In the genomic region with DNA sequence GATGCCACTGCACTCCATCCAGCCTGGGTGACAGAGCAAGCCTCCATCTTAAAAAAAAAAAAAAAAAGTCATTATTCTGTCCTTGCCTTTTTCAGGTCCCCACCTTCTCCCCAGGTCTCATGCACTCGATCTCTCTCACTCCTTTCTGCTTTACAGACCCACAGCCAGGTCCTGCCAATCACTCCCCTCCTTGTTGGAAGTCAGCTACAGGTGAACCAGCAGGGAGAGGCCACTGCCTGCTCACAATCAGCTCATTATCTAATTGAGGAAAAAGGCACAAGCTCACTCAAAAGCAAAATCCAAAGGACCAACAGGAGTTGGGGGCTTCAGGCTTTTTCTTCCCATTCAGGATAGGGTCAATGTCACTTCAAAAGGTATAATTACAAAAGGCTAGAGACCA, we compare ENCODE assay signal across 8 cellular contexts. TPM values are rescaled to one million over a fixed set of nuclear protein-coding genes. Genes with fewer than 3 reads are reported as not detected.
DNase-seq lines count a peak whose midpoint lies in the region; ATAC-seq and TF ChIP-seq lines count a peak whose summit lies in the region.

No MANE protein-coding gene starts in this region.

- no peaks in the 10 kb centered on the region for H4K20me1 ChIP-seq in H9 (ENCODE audit: control insufficient read depth, insufficient read depth, insufficient read length)

- no peak overlapping the region for H4K8ac ChIP-seq in H9 (replicated peaks; ENCODE audit: insufficient read length, low read depth, low read length)

- H3K9me3 Mint-ChIP-seq in H9, result no peaks in the 10 kb centered on the region; a peak in 1 of 5 replicates
- H3K9me3 Mint-ChIP-seq in WTC11, result no peaks in the 10 kb centered on the region

- no peak overlapping the region for H2BK15ac ChIP-seq in H9 (ENCODE audit: low read depth, low read length)

- POLR2A ChIA-PET in WTC11 (lab: Charles Lee), result interaction anchor here (0.7 kb wide), 1 partner anchor 28 kb away, joined by 8 read pairs; no protein-coding TSS in a partner anchor

- no peak for TF ChIP-seq POLR2A in GM18505 (IDR thresholded peaks at IDR 0.05; ENCODE audit: borderline replicate concordance, extremely low read depth, insufficient read depth, insufficient read length)

- H3K4me1 Mint-ChIP-seq in H9 (peaks cover 44 to 48% of the 10 kb centered on the region in 2 experiments), WTC11 (peaks cover 61% of the 10 kb centered on the region)

- H3T11ph ChIP-seq in H9 (ENCODE audit: low read length), result no peak overlapping the region

- no peak overlapping the region for H3K27ac ChIP-seq in H9 (ENCODE audit: insufficient read length, low read depth, low read length)
- no peak overlapping the region for H3K27ac ChIP-seq in skeletal muscle tissue (ENCODE audit: low read depth, low read length)

- WGBS in H9 (ENCODE audit: extremely low coverage, insufficient read length, low lambda C conversion rate), result no CpG with 5 or more reads among the region's 1 CpG

- H4K5ac ChIP-seq in H9 (ENCODE audit: insufficient read length, low read depth, low read length), result no peak overlapping the region

- peaks cover 10% of the 10 kb centered on the region for H3K79me1 ChIP-seq in H9 (ENCODE audit: insufficient read depth, low read depth, low read length, poor library complexity, severe bottlenecking)

- H4K91ac ChIP-seq in H9 (ENCODE audit: insufficient read length, low read depth, low read length), result no peak overlapping the region

- no peak overlapping the region for H2AK5ac ChIP-seq in H9 (ENCODE audit: insufficient read length, low read length)

- no peak overlapping the region for H3K56ac ChIP-seq in H9 (ENCODE audit: insufficient read length, low read depth, low read length)

- no peak overlapping the region for H3K4ac ChIP-seq in H9 (ENCODE audit: low read depth, low read length)

- H2BK5ac ChIP-seq in H9 (ENCODE audit: insufficient read length, low read length), result no peak overlapping the region

- DNase-seq in H9 (no peak), WTC11 (ENCODE audit: low spot score) (no peak), fibroblast of villous mesenchyme (ENCODE audit: low read depth) (no peak), SW480 (ENCODE audit: low spot score) (no peak), cerebellum (ENCODE audit: low spot score) (no peak), amniotic stem cell (lab: John Stamatoyannopoulos, UW) (no peak)

- H3K4me1 ChIP-seq in H9 (ENCODE audit: insufficient read depth, low read length), result peaks cover 14% of the 10 kb centered on the region
- H3K4me1 ChIP-seq in skeletal muscle tissue (ENCODE audit: control insufficient read depth in 3 of 3, insufficient read depth in 3 of 3, low read length in 3 of 3), result peaks cover 20 to 27% (median 21%) of the 10 kb centered on the region in 3 donors

- TF ChIP-seq CTCF in H9 (conservative IDR thresholded peaks at IDR 0.05) (no peak), WTC11 (IDR thresholded peaks at IDR 0.05) (no peak), fibroblast of villous mesenchyme (IDR thresholded peaks at IDR 0.05; ENCODE audit: insufficient read depth, low read depth, low read length) (no peak)

- H2BK12ac ChIP-seq in H9 (ENCODE audit: insufficient read length, low read depth, low read length), result no peak overlapping the region

- H3K23ac ChIP-seq in H9 (ENCODE audit: insufficient read length, low read depth, low read length), result no peak overlapping the region

- ATAC-seq in WTC11 (no peak), GM18505 (IDR thresholded peaks at IDR 0.05; ENCODE audit: unreplicated experiment) (no peak)

- H3K9ac ChIP-seq in H9 (ENCODE audit: extremely low read depth, insufficient read length, low read length), result no peak overlapping the region
- peak overlapping the region in 1 of 3 donors; percentile 59 for H3K9ac ChIP-seq in skeletal muscle tissue (ENCODE audit: low read depth in 1 of 3, low read length in 3 of 3)

- no peaks in the 10 kb centered on the region for H3K9me3 ChIP-seq in H9 (ENCODE audit: control insufficient read depth, low read depth, low read length)
- H3K9me3 ChIP-seq in skeletal muscle tissue (ENCODE audit: control insufficient read depth in 3 of 3, low read length in 3 of 3), result no peaks in the 10 kb centered on the region

- no peak overlapping the region for H3K14ac ChIP-seq in H9 (ENCODE audit: insufficient read depth, low read length)

- H3K36me3 ChIP-seq in skeletal muscle tissue (ENCODE audit: control insufficient read depth in 3 of 3, insufficient read depth in 3 of 3, low read length in 3 of 3), result no peaks in the 10 kb centered on the region

- peak overlapping the region in 1 of 3 experiments; percentile 56; a peak in 1 of 7 replicates for H3K27ac Mint-ChIP-seq in H9
- peak overlapping the region; percentile 32; the same call in 1 of the 2 replicates for H3K27ac Mint-ChIP-seq in WTC11

- H3K27me3 ChIP-seq in H9 (ENCODE audit: insufficient read depth, low read length), result no peaks in the 10 kb centered on the region
- no peaks in the 10 kb centered on the region for H3K27me3 ChIP-seq in skeletal muscle tissue (ENCODE audit: control insufficient read depth in 3 of 3, insufficient read depth in 3 of 3, low read length in 3 of 3)

- CTCF ChIA-PET in WTC11 (lab: Charles Lee), result no interaction called here

- peak overlapping the region; percentile 95 for H3K4me3 ChIP-seq in fibroblast of villous mesenchyme (ENCODE audit: low read depth, low read length)
- peak overlapping the region; percentile 18 to 94 (median 71) for H3K4me3 ChIP-seq in skeletal muscle tissue (ENCODE audit: low read length in 3 of 3)

- peaks cover 2% of the 10 kb centered on the region for H3K23me2 ChIP-seq in H9 (ENCODE audit: insufficient read length, low read depth, low read length, poor library complexity, severe bottlenecking)

- H2BK120ac ChIP-seq in H9 (ENCODE audit: low read depth, low read length, poor library complexity, severe bottlenecking), result no peak overlapping the region

- H2AFZ ChIP-seq in H9 (ENCODE audit: low read length), result no peak overlapping the region

- peaks cover 25% of the 10 kb centered on the region; the same call in 1 of the 2 replicates for H3K79me2 ChIP-seq in H9 (ENCODE audit: insufficient read depth, low read length)

- H2BK20ac ChIP-seq in H9 (ENCODE audit: low read depth, low read length, poor library complexity, severe bottlenecking), result no peak overlapping the region

- H3K18ac ChIP-seq in H9 (ENCODE audit: insufficient read length, low read depth, low read length), result no peak overlapping the region

- H3K4me3 Mint-ChIP-seq in H9 (peak overlapping the region; percentile 97 to 99), WTC11 (peak overlapping the region; percentile 90)

- H3K36me3 Mint-ChIP-seq in H9 (ENCODE audit: insufficient read depth in 1 of 3, low read depth in 3 of 3), result peaks cover 11 to 16% (median 13%) of the 10 kb centered on the region in 3 experiments
- H3K36me3 Mint-ChIP-seq in WTC11, result peaks cover 13% of the 10 kb centered on the region

- H3K27me3 Mint-ChIP-seq in H9 (ENCODE audit: low read depth) (peaks cover 2% of the 10 kb centered on the region; the same call in 1 of the 2 replicates), WTC11 (ENCODE audit: low read depth) (peaks cover 3% of the 10 kb centered on the region; the same call in 1 of the 2 replicates)

- peak overlapping the region; percentile 60 for H3K4me2 ChIP-seq in H9 (ENCODE audit: insufficient read depth, insufficient read length, low read length)

TF ChIP-seq in WTC11, 78 proteins besides CTCF, POLR2A, EP300 and RAD21 (continues in another document):
- TF ChIP-seq MYBL2 (CRISPR knock-in tag; IDR thresholded peaks at IDR 0.05) (no peak), TP53 (CRISPR knock-in tag; IDR thresholded peaks at IDR 0.05) (no peak), NFE2L1 (CRISPR knock-in tag; IDR thresholded peaks at IDR 0.05) (no peak), NFATC4 (CRISPR knock-in tag; IDR thresholded peaks at IDR 0.05) (no peak), PRRX2 (CRISPR knock-in tag; IDR thresholded peaks at IDR 0.05) (no peak)
- TF ChIP-seq, protein P1, sequence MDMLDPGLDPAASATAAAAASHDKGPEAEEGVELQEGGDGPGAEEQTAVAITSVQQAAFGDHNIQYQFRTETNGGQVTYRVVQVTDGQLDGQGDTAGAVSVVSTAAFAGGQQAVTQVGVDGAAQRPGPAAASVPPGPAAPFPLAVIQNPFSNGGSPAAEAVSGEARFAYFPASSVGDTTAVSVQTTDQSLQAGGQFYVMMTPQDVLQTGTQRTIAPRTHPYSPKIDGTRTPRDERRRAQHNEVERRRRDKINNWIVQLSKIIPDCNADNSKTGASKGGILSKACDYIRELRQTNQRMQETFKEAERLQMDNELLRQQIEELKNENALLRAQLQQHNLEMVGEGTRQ (CRISPR knock-in tag; IDR thresholded peaks at IDR 0.05), result no peak
- TF ChIP-seq, protein P2, sequence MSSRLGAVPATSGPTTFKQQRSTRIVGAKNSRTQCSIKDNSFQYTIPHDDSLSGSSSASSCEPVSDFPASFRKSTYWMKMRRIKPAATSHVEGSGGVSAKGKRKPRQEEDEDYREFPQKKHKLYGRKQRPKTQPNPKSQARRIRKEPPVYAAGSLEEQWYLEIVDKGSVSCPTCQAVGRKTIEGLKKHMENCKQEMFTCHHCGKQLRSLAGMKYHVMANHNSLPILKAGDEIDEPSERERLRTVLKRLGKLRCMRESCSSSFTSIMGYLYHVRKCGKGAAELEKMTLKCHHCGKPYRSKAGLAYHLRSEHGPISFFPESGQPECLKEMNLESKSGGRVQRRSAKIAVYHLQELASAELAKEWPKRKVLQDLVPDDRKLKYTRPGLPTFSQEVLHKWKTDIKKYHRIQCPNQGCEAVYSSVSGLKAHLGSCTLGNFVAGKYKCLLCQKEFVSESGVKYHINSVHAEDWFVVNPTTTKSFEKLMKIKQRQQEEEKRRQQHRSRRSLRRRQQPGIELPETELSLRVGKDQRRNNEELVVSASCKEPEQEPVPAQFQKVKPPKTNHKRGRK (CRISPR knock-in tag; IDR thresholded peaks at IDR 0.05; ENCODE audit: borderline replicate concordance), result no peak
- TF ChIP-seq, protein P3, sequence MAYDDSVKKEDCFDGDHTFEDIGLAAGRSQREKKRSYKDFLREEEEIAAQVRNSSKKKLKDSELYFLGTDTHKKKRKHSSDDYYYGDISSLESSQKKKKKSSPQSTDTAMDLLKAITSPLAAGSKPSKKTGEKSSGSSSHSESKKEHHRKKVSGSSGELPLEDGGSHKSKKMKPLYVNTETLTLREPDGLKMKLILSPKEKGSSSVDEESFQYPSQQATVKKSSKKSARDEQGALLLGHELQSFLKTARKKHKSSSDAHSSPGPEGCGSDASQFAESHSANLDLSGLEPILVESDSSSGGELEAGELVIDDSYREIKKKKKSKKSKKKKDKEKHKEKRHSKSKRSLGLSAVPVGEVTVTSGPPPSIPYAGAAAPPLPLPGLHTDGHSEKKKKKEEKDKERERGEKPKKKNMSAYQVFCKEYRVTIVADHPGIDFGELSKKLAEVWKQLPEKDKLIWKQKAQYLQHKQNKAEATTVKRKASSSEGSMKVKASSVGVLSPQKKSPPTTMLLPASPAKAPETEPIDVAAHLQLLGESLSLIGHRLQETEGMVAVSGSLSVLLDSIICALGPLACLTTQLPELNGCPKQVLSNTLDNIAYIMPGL (CRISPR knock-in tag; IDR thresholded peaks at IDR 0.05), result no peak

RNA-seq across cellular contexts. Expression of a gene that starts 2.0 kb away (rescaled TPM):
- 54.1 and 55.7 TPM in 2 replicates for total RNA-seq in H9 (2021)
- total RNA-seq in WTC11 (2021), result 63.7 to 67.3 TPM (median 66.0 TPM) in 3 replicates
- total RNA-seq in fibroblast of villous mesenchyme, result 113 and 152 TPM in 2 replicates
- 38.1 TPM for total RNA-seq in skeletal muscle tissue
- total RNA-seq in cerebellum, result 58.1 TPM

RNA-seq across cellular contexts. Expression of a gene that starts 14.1 kb away (rescaled TPM):
- total RNA-seq in H9 (2021) (46.1 and 47.8 TPM in 2 replicates), WTC11 (2021) (47.6 to 55.3 TPM (median 50.5 TPM) in 3 replicates), fibroblast of villous mesenchyme (22.9 and 32.0 TPM in 2 replicates), skeletal muscle tissue (30.3 TPM), cerebellum (27.9 TPM)
